ENCODE assay signal across 21 cellular contexts in the genomic region with DNA sequence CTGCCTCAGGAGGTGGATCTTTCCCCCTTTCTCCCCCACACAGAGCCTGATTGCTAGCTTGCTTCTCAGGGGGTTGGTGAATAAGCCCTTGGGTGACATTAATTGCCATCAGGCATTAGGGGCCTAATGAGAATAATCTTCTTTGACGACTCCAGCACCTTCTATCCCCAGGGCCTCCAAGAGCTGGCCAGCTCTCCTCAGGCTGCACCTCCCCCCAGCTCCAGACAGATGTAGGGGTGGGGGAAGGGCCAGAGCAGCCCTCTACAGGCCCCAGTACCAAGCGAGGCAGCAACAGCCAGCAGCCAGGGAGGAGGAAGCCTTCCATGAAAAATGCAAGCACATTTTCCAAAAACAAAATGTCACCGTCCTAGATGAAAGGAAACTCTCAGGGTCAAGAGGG. TPM values are rescaled to one million over a fixed set of nuclear protein-coding genes. Genes with fewer than 3 reads are reported as not detected.
A peak's percentile ranks its signal among the peaks of the same experiment; 100 is the strongest.
DNase-seq lines count a peak whose midpoint lies in the region; ATAC-seq and TF ChIP-seq lines count a peak whose summit lies in the region.
"Had no signal": no experiment of that assay in that cellular context is flagged by ENCODE, and none has a peak within 500 bp of the region (broad histone marks: within the 10 kb centered on the region; RNA-seq: fewer than 3 reads in every experiment).

No MANE protein-coding gene starts in this region.

- H3K4me3 ChIP-seq in GM23338, result peak overlapping the region; percentile 66
- peak overlapping the region; percentile 63 for H3K4me3 ChIP-seq in iPS-15b (ENCODE audit: low read depth, low read length)
- peak overlapping the region; percentile 2 for H3K4me3 ChIP-seq in neural progenitor cell
- H3K4me3 ChIP-seq in HAP-1, result no peak overlapping the region

- no peak for TF ChIP-seq CTCF in GM23338 (conservative IDR thresholded peaks at IDR 0.05; ENCODE audit: low read depth in 2 of 2)
- TF ChIP-seq CTCF in neural progenitor cell (IDR thresholded peaks at IDR 0.05), result no peak

- H3K4me1 Mint-ChIP-seq in GM23338 (peaks cover 34% of the 10 kb centered on the region), neural progenitor cell (peaks cover 27% of the 10 kb centered on the region)

- ATAC-seq in GM23338, result peak; percentile 20
- ATAC-seq: activated CD4-positive, alpha-beta T cell treated with anti-CD3 and anti-CD28 coated beads for 36 hours; gastrocnemius medialis; HepG2 had no signal

- H3K27ac ChIP-seq in GM23338 (ENCODE audit: low read depth), result no peak overlapping the region
- no peak overlapping the region for H3K27ac ChIP-seq in neural progenitor cell
- H3K27ac ChIP-seq: breast epithelium, gastrocnemius medialis, Peyer's patch, stomach, upper lobe of left lung had no signal

- H3K36me3 ChIP-seq in GM23338 (ENCODE audit: insufficient read depth) (no peaks in the 10 kb centered on the region), iPS-15b (ENCODE audit: control insufficient read depth, insufficient read depth, low read length) (no peaks in the 10 kb centered on the region), neural progenitor cell (no peaks in the 10 kb centered on the region), HAP-1 (replicated peaks) (no peaks in the 10 kb centered on the region)
- H3K36me3 ChIP-seq: breast epithelium, gastrocnemius medialis, Peyer's patch, stomach, upper lobe of left lung had no signal

- H3K4me2 ChIP-seq in GM23338 (peak overlapping the region; percentile 89), neural progenitor cell (peak overlapping the region; percentile 96)

- H3K9me3 ChIP-seq in iPS-15b (ENCODE audit: control insufficient read depth, insufficient read depth, low read length) (no peaks in the 10 kb centered on the region), neural progenitor cell (ENCODE audit: low read depth) (no peaks in the 10 kb centered on the region), HAP-1 (no peaks in the 10 kb centered on the region)
- H3K9me3 ChIP-seq: breast epithelium, Caco-2, gastrocnemius medialis, upper lobe of left lung had no signal

- H4K20me1 ChIP-seq in GM23338 (replicated peaks; ENCODE audit: insufficient read depth) (peaks cover 15% of the 10 kb centered on the region), neural progenitor cell (ENCODE audit: low read depth) (peaks cover 47% of the 10 kb centered on the region)

- H3F3A ChIP-seq in GM23338 (replicated peaks; ENCODE audit: low read depth), result 0 out of 2 replicates have a peak, but pooled peaks cover 5% of the 10 kb centered on the region
- H3F3A ChIP-seq in neural progenitor cell (ENCODE audit: low read depth), result peaks cover 15% of the 10 kb centered on the region

- H3K36me3 Mint-ChIP-seq in GM23338 (ENCODE audit: low read depth) (no peaks in the 10 kb centered on the region), neural progenitor cell (no peaks in the 10 kb centered on the region)

- no peak overlapping the region for H2AFZ ChIP-seq in GM23338
- H2AFZ ChIP-seq in neural progenitor cell (replicated peaks), result no peak overlapping the region

- H3K4me3 Mint-ChIP-seq in GM23338 (peak overlapping the region; percentile 84), neural progenitor cell (peak overlapping the region; percentile 90)
- H3K4me3 Mint-ChIP-seq: activated CD4-positive, alpha-beta T cell treated with anti-CD3 and anti-CD28 coated beads for 36 hours had no signal

- in situ Hi-C loops in HAP-1 (cut with MboI; ENCODE audit: low sequenced_read_pairs), result no loop called here

- H3K9me2 ChIP-seq in GM23338 (ENCODE audit: insufficient read depth), result no peaks in the 10 kb centered on the region

- H3K9ac ChIP-seq in iPS-15b (ENCODE audit: low read depth, low read length) (no peak overlapping the region), neural progenitor cell (no peak overlapping the region)

- H3K4me1 ChIP-seq in GM23338 (ENCODE audit: insufficient read depth), result peaks cover 34% of the 10 kb centered on the region
- H3K4me1 ChIP-seq in iPS-15b (ENCODE audit: control insufficient read depth, insufficient read depth, low read length), result peaks cover 15% of the 10 kb centered on the region
- H3K4me1 ChIP-seq in neural progenitor cell, result peaks cover 44% of the 10 kb centered on the region
- H3K4me1 ChIP-seq in HAP-1, result no peaks in the 10 kb centered on the region

- no peak overlapping the region for H3K27ac Mint-ChIP-seq in GM23338
- H3K27ac Mint-ChIP-seq in neural progenitor cell, result no peak overlapping the region
- H3K27ac Mint-ChIP-seq: activated CD4-positive, alpha-beta T cell treated with anti-CD3 and anti-CD28 coated beads for 36 hours; activated T-helper 1 cell treated with anti-CD3 and anti-CD28 coated beads, Interleukin-12 subunit alpha, Interleukin-12 subunit beta, Interleukin-2, Interleukin-4 antibody, amounts not matched to agents 30 ng/mL and 10 ng/mL and 1 ng/mL, durations not matched to agents 14 hours and 24 hours and 36 hours had no signal

- no peaks in the 10 kb centered on the region for H3K79me2 ChIP-seq in GM23338 (replicated peaks; ENCODE audit: insufficient read depth)
- no peaks in the 10 kb centered on the region for H3K79me2 ChIP-seq in neural progenitor cell (ENCODE audit: low read depth)

- DNase-seq in GM23338 (ENCODE audit: low spot score) (peak; percentile 57), NCI-H82 (lab: John Stamatoyannopoulos, UW) (peak; percentile 99), neural progenitor cell (ENCODE audit: low spot score) (peak; percentile 55), HAP-1 (ENCODE audit: low spot score in 2 of 2) (no peak), SIG-M5 (lab: John Stamatoyannopoulos, UW) (no peak), COLO668 (lab: John Stamatoyannopoulos, UW; ENCODE audit: unreplicated experiment) (no peak), GM03348 (ENCODE audit: low spot score) (no peak)
- DNase-seq: activated CD4-positive, alpha-beta T cell treated with anti-CD3 and anti-CD28 coated beads for 36 hours; Caco-2; gastrocnemius medialis; NCI-H1105 treated with DMSO at 0.1 percent for 48 hours; stimulated activated CD4-positive, alpha-beta T cell treated with anti-CD3 and anti-CD28 coated beads, Interleukin-2, amount 100 ng/mL, for 48 hours; stomach; upper lobe of left lung had no signal

- peaks cover 99% of the 10 kb centered on the region for H3K27me3 ChIP-seq in GM23338 (ENCODE audit: insufficient read depth)
- peaks cover 98% of the 10 kb centered on the region for H3K27me3 ChIP-seq in iPS-15b (ENCODE audit: control insufficient read depth, insufficient read depth, low read length)
- H3K27me3 ChIP-seq in neural progenitor cell, result peaks cover 100% of the 10 kb centered on the region
- H3K27me3 ChIP-seq in HAP-1 (ENCODE audit: low read depth), result peaks cover 56% of the 10 kb centered on the region

- peaks cover 72% of the 10 kb centered on the region for H3K27me3 Mint-ChIP-seq in GM23338 (ENCODE audit: insufficient read depth, low read depth, poor library complexity)
- H3K27me3 Mint-ChIP-seq in neural progenitor cell (ENCODE audit: insufficient read depth, low read depth), result peaks cover 46% of the 10 kb centered on the region

- H3K9me3 Mint-ChIP-seq in GM23338 (no peaks in the 10 kb centered on the region), neural progenitor cell (peaks cover 3% of the 10 kb centered on the region)
- H3K9me3 Mint-ChIP-seq: activated T-helper 1 cell treated with anti-CD3 and anti-CD28 coated beads, Interleukin-12 subunit alpha, Interleukin-12 subunit beta, Interleukin-2, Interleukin-4 antibody, amounts not matched to agents 30 ng/mL and 10 ng/mL and 1 ng/mL, durations not matched to agents 14 hours and 24 hours and 36 hours had no signal

TF ChIP-seq in GM23338, 12 proteins besides CTCF, POLR2A, EP300 and RAD21:
- TF ChIP-seq EZH2 (IDR thresholded peaks at IDR 0.05; ENCODE audit: low read depth, unreplicated experiment), result peak; percentile 24
- TF ChIP-seq POLR2AphosphoS5 (IDR thresholded peaks at IDR 0.05; ENCODE audit: low read depth), result no peak
TF ChIP-seq in GM23338: peak in this region for 1.

RNA-seq across cellular contexts. Expression of a gene that starts 1.4 kb away (rescaled TPM):
- 0.45 and 0.47 TPM in 2 replicates for total RNA-seq in GM23338 (2014; rRNA removed; shearing (Covaris generic))
- polyA plus RNA-seq in GM23338 (2016; fragmentation: Nextera tagmentation; extraction: Ambion mirVana), result 0.03 and 0.16 TPM in 2 replicates
- total RNA-seq in neural progenitor cell (ENCODE audit: low replicate concordance), result 0.21 and 0.43 TPM in 2 replicates
- total RNA-seq: activated CD4-positive, alpha-beta T cell treated with anti-CD3 and anti-CD28 coated beads for 36 hours; activated T-helper 1 cell treated with anti-CD3 and anti-CD28 coated beads, Interleukin-12 subunit alpha, Interleukin-12 subunit beta, Interleukin-2, Interleukin-4 antibody, amounts not matched to agents 30 ng/mL and 10 ng/mL and 1 ng/mL, durations not matched to agents 14 hours and 24 hours and 36 hours; dermis microvascular lymphatic vessel endothelial cell; gastrocnemius medialis; HepG2; SK-MEL-5 had no signal
- polyA plus RNA-seq: HepG2 had no signal

Comparison
In these comparisons a context has a peak if more than half of its experiments do, and no peak if none do; other contexts are left out.
1. DNase-seq: peak in GM23338 (single experiment), NCI-H82 (single experiment) and neural progenitor cell (single experiment); none in HAP-1 (0 of 2), SIG-M5 (single experiment), COLO668 (single experiment) and GM03348 (single experiment).